Comparison of ENCODE assay signal across 24 cellular contexts in the genomic region with DNA sequence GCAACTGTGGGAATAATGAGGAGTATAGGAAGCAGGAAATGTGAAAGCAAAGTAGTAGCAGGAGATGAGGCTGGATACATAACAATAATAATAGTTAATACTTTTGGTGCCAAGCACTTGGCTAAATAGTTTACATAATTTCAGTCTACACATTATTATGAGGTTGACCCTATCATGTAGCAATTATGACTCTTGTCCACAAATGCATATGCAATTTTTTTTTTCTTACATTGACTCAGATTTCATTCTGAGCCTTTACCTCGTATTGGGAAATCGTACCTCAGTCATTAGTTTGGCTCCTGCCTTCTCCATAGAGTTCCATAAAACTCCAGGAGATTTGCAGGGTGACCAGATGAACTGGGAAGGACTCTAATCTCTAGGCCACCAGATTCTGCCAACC.
"Had no signal": no experiment of that assay in that cellular context is flagged by ENCODE, and none has a peak within 500 bp of the region (broad histone marks: within the 10 kb centered on the region; RNA-seq: fewer than 3 reads in every experiment).

No MANE protein-coding gene starts in this region.

- ATAC-seq: left colon; left lung; lower lobe of right lung; naive thymus-derived CD8-positive, alpha-beta T cell; pancreas; right cardiac atrium; sciatic nerve; stimulated activated effector memory CD8-positive, alpha-beta T cell treated with anti-CD3 and anti-CD28 coated beads, Interleukin-12 subunit alpha, Interleukin-12 subunit beta, amount 100 ng/mL, for 72 hours; upper lobe of right lung had no signal

- H3K4me3 ChIP-seq: left lung, lower lobe of right lung, pancreas, prostate gland, spleen, suprapubic skin, thoracic aorta, tibial artery, upper lobe of right lung had no signal

- DNase-seq: kidney; left colon; left lung; lower lobe of right lung; mammary epithelial cell; mesenchymal stem cell; naive thymus-derived CD8-positive, alpha-beta T cell; nucleus accumbens; pancreas; posterior cingulate gyrus; retina; right cardiac atrium; small intestine; spleen; stimulated activated CD4-positive, alpha-beta T cell treated with anti-CD3 and anti-CD28 coated beads, Interleukin-4, amount 100 ng/mL, for 24 hours; stimulated activated naive CD4-positive, alpha-beta T cell; tibial artery; trophoblast cell; upper lobe of right lung had no signal
